In genomic region chr7:126698909-126699308, GRCh38 we compare ENCODE assay signal across 1 cellular context.
TF ChIP-seq lines count a peak whose summit lies in the region.

No MANE protein-coding gene starts in this region.

TF ChIP-seq in K562, 482 proteins besides CTCF, POLR2A, EP300 and RAD21 (continued from another document and continues in another):
- 0 out of 2 replicates have a peak, but pooled peaks have one; percentile 61 for TF ChIP-seq ZNF197 (CRISPR knock-in tag; IDR thresholded peaks at IDR 0.05; ENCODE audit: low read depth)
- no peak for TF ChIP-seq E2F1 (CRISPR knock-in tag; IDR thresholded peaks at IDR 0.05)
- peak; percentile 40; the same call in 1 of the 2 replicates for TF ChIP-seq NR2C1 (IDR thresholded peaks at IDR 0.05)
- no peak for TF ChIP-seq NR2C1 (tag; IDR thresholded peaks at IDR 0.05)
- TF ChIP-seq SOX6 (IDR thresholded peaks at IDR 0.05) = peak; percentile 74
- no peak for TF ChIP-seq NFE2L1 (tag; IDR thresholded peaks at IDR 0.05; ENCODE audit: borderline replicate concordance, low read depth)
- TF ChIP-seq ZFP36 (IDR thresholded peaks at IDR 0.05; ENCODE audit: low read depth, low read length, partially characterized antibody) = no peak
- TF ChIP-seq NCOR1 (IDR thresholded peaks at IDR 0.05) = peak; percentile 90
- TF ChIP-seq SMARCE1 (IDR thresholded peaks at IDR 0.05) = peak; percentile 72; the same call in 1 of the 2 replicates
- peak; percentile 85 for TF ChIP-seq SMARCA4 (IDR thresholded peaks at IDR 0.05)
- TF ChIP-seq RBM17 (IDR thresholded peaks at IDR 0.05; ENCODE audit: borderline replicate concordance, low read depth, low read length) = no peak
- TF ChIP-seq MYNN (IDR thresholded peaks at IDR 0.05) = peak; percentile 75; the same call in 1 of the 2 replicates
- no peak for TF ChIP-seq MYNN (CRISPR knock-in tag; IDR thresholded peaks at IDR 0.05)
- peak in 1 of 2 experiments; percentile 11; a peak in 1 of 4 replicates for TF ChIP-seq ARNT (IDR thresholded peaks at IDR 0.05)
- no peak for TF ChIP-seq CBX2 (IDR thresholded peaks at IDR 0.05; ENCODE audit: insufficient read depth, low read length, poor library complexity, severe bottlenecking)
- peak; percentile 28; the same call in 1 of the 2 replicates for TF ChIP-seq HES1 (IDR thresholded peaks at IDR 0.05; ENCODE audit: low read depth)
- TF ChIP-seq ARID3A (IDR thresholded peaks at IDR 0.05; ENCODE audit: borderline replicate concordance, low read depth, low read length) = peak; percentile 64
- TF ChIP-seq DACH1 (IDR thresholded peaks at IDR 0.05; ENCODE audit: partially characterized antibody) = peak; percentile 84
- TF ChIP-seq FOSL1 (tag; conservative IDR thresholded peaks at IDR 0.05) = peak; percentile 36; the same call in 1 of the 2 replicates
- TF ChIP-seq CXXC5 (CRISPR knock-in tag; IDR thresholded peaks at IDR 0.05) = 0 out of 2 replicates have a peak, but pooled peaks have one; percentile 22
- peak in 1 of 2 experiments; percentile 94; a peak in 2 of 4 replicates for TF ChIP-seq RCOR1 (IDR thresholded peaks at IDR 0.05; ENCODE audit: borderline replicate concordance in 1 of 2, low read depth in 2 of 2, low read length in 2 of 2)
- TF ChIP-seq THAP7 (CRISPR knock-in tag; IDR thresholded peaks at IDR 0.05) = no peak
- peak; percentile 87 for TF ChIP-seq CBFA2T2 (conservative IDR thresholded peaks at IDR 0.05)
- TF ChIP-seq ZNF592 (IDR thresholded peaks at IDR 0.05) = no peak
- peak; percentile 66 for TF ChIP-seq MTA2 (IDR thresholded peaks at IDR 0.05; ENCODE audit: low read depth)
- TF ChIP-seq CCNT2 (IDR thresholded peaks at IDR 0.05; ENCODE audit: borderline replicate concordance, extremely low read depth, insufficient read length, low read depth, low read length) = peak; percentile 82
- TF ChIP-seq TCF7 (IDR thresholded peaks at IDR 0.05; ENCODE audit: borderline replicate concordance) = peak; percentile 89; the same call in 1 of the 2 replicates
- TF ChIP-seq LEF1 (IDR thresholded peaks at IDR 0.05) = peak; percentile 87
- TF ChIP-seq SMAD4 (CRISPR knock-in tag; conservative IDR thresholded peaks at IDR 0.05) = peak; percentile 66
- no peak for TF ChIP-seq PHF20 (IDR thresholded peaks at IDR 0.05; ENCODE audit: partially characterized antibody)
- TF ChIP-seq JUND (IDR thresholded peaks at IDR 0.05; ENCODE audit: borderline replicate concordance, low read depth, low read length) = peak; percentile 35; the same call in 1 of the 2 replicates
- TF ChIP-seq JUND (tag; IDR thresholded peaks at IDR 0.05; ENCODE audit: borderline replicate concordance, low read depth, low read length) = no peak; the same call in 2 of the 3 replicates
- peak; percentile 72; the same call in 1 of the 2 replicates for TF ChIP-seq BHLHE40 (IDR thresholded peaks at IDR 0.05; ENCODE audit: low read length)
- peak; percentile 84 for TF ChIP-seq KLF16 (IDR thresholded peaks at IDR 0.05)
- TF ChIP-seq STAT5A (IDR thresholded peaks at IDR 0.05; ENCODE audit: borderline replicate concordance, low read length) = peak; percentile 79
- no peak for TF ChIP-seq E2F3 (CRISPR knock-in tag; IDR thresholded peaks at IDR 0.05)
- TF ChIP-seq ZNF282 (CRISPR knock-in tag; IDR thresholded peaks at IDR 0.05) = no peak
- 0 out of 4 replicates have a peak, but pooled peaks of 1 of the 2 experiments have one; percentile 62 for TF ChIP-seq ZMIZ1 (IDR thresholded peaks at IDR 0.05; ENCODE audit: low read depth in 2 of 2, low read length in 2 of 2)
- peak; percentile 27; the same call in 1 of the 2 replicates for TF ChIP-seq ZNF589 (CRISPR knock-in tag; IDR thresholded peaks at IDR 0.05; ENCODE audit: low read depth)
- peak; percentile 91 to 92 for TF ChIP-seq KDM1A (IDR thresholded peaks at IDR 0.05)
- no peak for TF ChIP-seq CEBPZ (IDR thresholded peaks at IDR 0.05; ENCODE audit: borderline replicate concordance, low read depth, low read length)
- no peak for TF ChIP-seq CREB5 (CRISPR knock-in tag; IDR thresholded peaks at IDR 0.05)
- 0 out of 4 replicates have a peak, but pooled peaks of 1 of the 2 experiments have one; percentile 20 for TF ChIP-seq TRIM24 (IDR thresholded peaks at IDR 0.05)
- TF ChIP-seq TCF3 (CRISPR knock-in tag; IDR thresholded peaks at IDR 0.05) = peak; percentile 64
- TF ChIP-seq CBFA2T3 (IDR thresholded peaks at IDR 0.05) = peak; percentile 94
- peak; percentile 55; the same call in 1 of the 2 replicates for TF ChIP-seq RNF2 (IDR thresholded peaks at IDR 0.05)
- peak; percentile 43; the same call in 1 of the 2 replicates for TF ChIP-seq NFE2 (IDR thresholded peaks at IDR 0.05; ENCODE audit: low read depth)
- TF ChIP-seq ZNF146 (CRISPR knock-in tag; IDR thresholded peaks at IDR 0.05; ENCODE audit: unreplicated experiment) = no peak
- TF ChIP-seq SRSF3 (IDR thresholded peaks at IDR 0.05; ENCODE audit: insufficient read depth, low read length) = no peak
